ENCODE assay signal across 3 cellular contexts in genomic region chr3:103600844-103601243, GRCh38.
"Had no signal": no experiment of that assay in that cellular context is flagged by ENCODE, and none has a peak within 500 bp of the region (broad histone marks: within the 10 kb centered on the region; RNA-seq: fewer than 3 reads in every experiment).

No MANE protein-coding gene starts in this region.

- H3K4me3 ChIP-seq: GM12878 had no signal

- DNase-seq: GDM1, GF-D8 had no signal

- ATAC-seq: GM12878 had no signal
